2 cellular contexts compared by ENCODE assay signal in the genomic region with DNA sequence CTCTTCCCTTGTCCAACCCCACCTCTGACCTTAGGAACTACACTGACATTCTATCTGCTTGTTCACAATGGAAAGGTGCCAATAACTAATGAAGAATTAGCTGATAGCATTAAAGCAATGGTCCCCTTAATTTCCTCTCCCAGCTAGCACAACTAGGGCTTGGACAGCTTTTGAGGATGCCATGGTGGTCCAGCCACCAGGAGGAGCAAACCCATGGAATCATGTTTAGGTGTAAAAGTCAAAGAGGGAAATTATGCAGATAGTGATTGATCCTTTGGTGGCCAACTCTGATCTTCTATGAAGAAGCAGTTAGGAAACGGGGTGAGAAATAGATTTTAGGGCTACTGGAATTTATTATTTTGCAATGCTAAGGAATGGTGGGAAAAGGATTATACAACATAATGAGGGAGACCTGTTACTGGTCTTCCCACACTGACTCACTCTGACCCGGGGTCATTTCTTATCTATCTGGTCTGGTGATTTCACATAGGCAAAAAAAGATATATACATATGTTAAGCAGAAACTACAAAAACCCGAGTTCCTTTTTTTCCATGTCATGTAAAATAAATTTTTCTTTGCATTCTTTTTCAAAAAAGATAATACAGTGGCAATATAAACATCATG.
A peak's percentile ranks its signal among the peaks of the same experiment; 100 is the strongest.
TF ChIP-seq lines count a peak whose summit lies in the region.

No MANE protein-coding gene starts in this region.

TF ChIP-seq in GM12891, 5 proteins besides CTCF, POLR2A, EP300 and RAD21:
- TF ChIP-seq PAX5 (IDR thresholded peaks at IDR 0.05; ENCODE audit: insufficient read depth, low read length, severe bottlenecking) (no peak), POLR2AphosphoS5 (IDR thresholded peaks at IDR 0.05; ENCODE audit: low read depth, low read length) (no peak), POU2F2 (IDR thresholded peaks at IDR 0.05; ENCODE audit: low read depth, low read length) (no peak), TAF1 (IDR thresholded peaks at IDR 0.05; ENCODE audit: low read depth, low read length) (no peak), SPI1 (IDR thresholded peaks at IDR 0.05; ENCODE audit: low read depth, low read length) (no peak)
TF ChIP-seq in GM12891: peak in this region for 0.

TF ChIP-seq in K562, 482 proteins besides CTCF, POLR2A, EP300 and RAD21 (continues in another document):
- TF ChIP-seq ZNF592 (IDR thresholded peaks at IDR 0.05): no peak
- TF ChIP-seq NFE2 (IDR thresholded peaks at IDR 0.05; ENCODE audit: low read depth): peak; percentile 14; the same call in 1 of the 2 replicates
- TF ChIP-seq CEBPG (CRISPR knock-in tag; IDR thresholded peaks at IDR 0.05): no peak
- TF ChIP-seq CEBPG (tag; conservative IDR thresholded peaks at IDR 0.05 in 1 of 2, IDR thresholded peaks at IDR 0.05 in 1 of 2): peak in 1 of 2 experiments; percentile 45; a peak in 1 of 4 replicates
- TF ChIP-seq NCOA6 (IDR thresholded peaks at IDR 0.05): no peak
- no peak for TF ChIP-seq DMBX1 (CRISPR knock-in tag; IDR thresholded peaks at IDR 0.05; ENCODE audit: borderline replicate concordance)
- no peak for TF ChIP-seq DIDO1 (tag; IDR thresholded peaks at IDR 0.05; ENCODE audit: low read depth)
- TF ChIP-seq NFIC (IDR thresholded peaks at IDR 0.05): no peak
- 0 out of 2 replicates have a peak, but pooled peaks have one; percentile 11 for TF ChIP-seq NR2C1 (IDR thresholded peaks at IDR 0.05)
- TF ChIP-seq NR2C1 (tag; IDR thresholded peaks at IDR 0.05): peak; percentile 56
- TF ChIP-seq ETS2 (tag; IDR thresholded peaks at IDR 0.05; ENCODE audit: borderline replicate concordance, poor library complexity, severe bottlenecking): no peak
- peak; percentile 47; the same call in 1 of the 2 replicates for TF ChIP-seq SMARCA4 (IDR thresholded peaks at IDR 0.05)
- TF ChIP-seq FOSL1 (tag; conservative IDR thresholded peaks at IDR 0.05): peak; percentile 92
- 0 out of 2 replicates have a peak, but pooled peaks have one; percentile 31 for TF ChIP-seq ZNF644 (tag; IDR thresholded peaks at IDR 0.05; ENCODE audit: low read depth)
- TF ChIP-seq TEAD4 (IDR thresholded peaks at IDR 0.05; ENCODE audit: low read length): peak; percentile 41; the same call in 1 of the 2 replicates
- no peak for TF ChIP-seq TEAD4 (CRISPR knock-in tag; IDR thresholded peaks at IDR 0.05; ENCODE audit: borderline replicate concordance)
- TF ChIP-seq SNIP1 (IDR thresholded peaks at IDR 0.05; ENCODE audit: low read depth): no peak
- no peak for TF ChIP-seq POLR3A (IDR thresholded peaks at IDR 0.05; ENCODE audit: borderline replicate concordance, extremely low read depth, insufficient read depth, insufficient read length)
- peak; percentile 59; the same call in 1 of the 2 replicates for TF ChIP-seq SMARCE1 (IDR thresholded peaks at IDR 0.05)
- 0 out of 2 replicates have a peak, but pooled peaks have one; percentile 27 for TF ChIP-seq DPF2 (IDR thresholded peaks at IDR 0.05)
- TF ChIP-seq ATF3 (IDR thresholded peaks at IDR 0.05): peak; percentile 60; the same call in 1 of the 2 replicates
- no peak for TF ChIP-seq ATF3 (CRISPR knock-in tag; conservative IDR thresholded peaks at IDR 0.05)
- no peak for TF ChIP-seq DDX20 (tag; IDR thresholded peaks at IDR 0.05; ENCODE audit: low read depth)
- TF ChIP-seq JUND (IDR thresholded peaks at IDR 0.05; ENCODE audit: borderline replicate concordance, low read depth, low read length): peak; percentile 83
- peak; percentile 79; the same call in 2 of the 3 replicates for TF ChIP-seq JUND (tag; IDR thresholded peaks at IDR 0.05; ENCODE audit: borderline replicate concordance, low read depth, low read length)
- no peak for TF ChIP-seq ZNF24 (IDR thresholded peaks at IDR 0.05)
- no peak for TF ChIP-seq STAT5A (IDR thresholded peaks at IDR 0.05; ENCODE audit: borderline replicate concordance, low read length)
- TF ChIP-seq ZNF57 (CRISPR knock-in tag; IDR thresholded peaks at IDR 0.05): no peak
- no peak for TF ChIP-seq ZNF407 (IDR thresholded peaks at IDR 0.05; ENCODE audit: low read depth)
- no peak for TF ChIP-seq XRCC4 (IDR thresholded peaks at IDR 0.05; ENCODE audit: extremely low read depth, insufficient read depth, insufficient read length)
- TF ChIP-seq ZNF217 (CRISPR knock-in tag; IDR thresholded peaks at IDR 0.05): no peak
- no peak for TF ChIP-seq ZSCAN32 (CRISPR knock-in tag; IDR thresholded peaks at IDR 0.05)
- TF ChIP-seq POLR2G (IDR thresholded peaks at IDR 0.05; ENCODE audit: low read depth, low read length): no peak
- TF ChIP-seq ARID1B (IDR thresholded peaks at IDR 0.05): peak; percentile 50; the same call in 1 of the 2 replicates
- TF ChIP-seq ZNF75A (CRISPR knock-in tag; IDR thresholded peaks at IDR 0.05): peak; percentile 95
- no peak for TF ChIP-seq KLF13 (tag; IDR thresholded peaks at IDR 0.05; ENCODE audit: borderline replicate concordance, low read depth)
- TF ChIP-seq TCF7 (IDR thresholded peaks at IDR 0.05; ENCODE audit: borderline replicate concordance): no peak
- no peak for TF ChIP-seq ZNF133 (CRISPR knock-in tag; IDR thresholded peaks at IDR 0.05)
- no peak for TF ChIP-seq RNF219 (CRISPR knock-in tag; IDR thresholded peaks at IDR 0.05)
- no peak for TF ChIP-seq NR2C2 (CRISPR knock-in tag; IDR thresholded peaks at IDR 0.05)
- TF ChIP-seq NR2C2 (tag; IDR thresholded peaks at IDR 0.05): peak; percentile 60
- TF ChIP-seq ATF7 (IDR thresholded peaks at IDR 0.05): no peak
- no peak for TF ChIP-seq ZNF707 (CRISPR knock-in tag; conservative IDR thresholded peaks at IDR 0.05)
- 0 out of 2 replicates have a peak, but pooled peaks have one; percentile 48 for TF ChIP-seq ADNP (tag; IDR thresholded peaks at IDR 0.05)
- TF ChIP-seq ZNF785 (CRISPR knock-in tag; IDR thresholded peaks at IDR 0.05): no peak
- TF ChIP-seq CLOCK (CRISPR knock-in tag; IDR thresholded peaks at IDR 0.05; ENCODE audit: borderline replicate concordance): no peak
- TF ChIP-seq CHD1 (IDR thresholded peaks at IDR 0.05; ENCODE audit: low read length): no peak
